ENCODE assay signal across 9 cellular contexts in the genomic region with DNA sequence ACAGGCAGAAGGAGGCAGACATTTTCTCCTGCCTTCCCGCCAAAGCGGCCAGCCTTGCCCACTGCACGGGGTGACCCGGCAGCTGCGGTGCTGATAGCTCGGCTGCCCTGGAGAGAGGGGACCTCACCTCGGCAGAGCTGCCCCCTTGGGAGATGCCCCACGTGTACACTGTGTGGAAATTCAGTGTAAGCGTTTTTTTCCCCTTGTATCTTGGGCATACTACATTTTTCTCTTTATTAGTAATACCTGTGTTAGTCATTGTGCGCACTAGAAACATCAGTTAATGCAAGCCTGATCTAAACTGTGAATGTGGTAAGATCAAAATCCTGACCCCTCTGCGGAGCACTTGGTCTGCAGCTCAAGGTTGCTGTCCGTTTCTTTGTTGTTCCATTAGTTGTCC. TPM values are rescaled to one million over a fixed set of nuclear protein-coding genes. Genes with fewer than 3 reads are reported as not detected.
DNase-seq lines count a peak whose midpoint lies in the region; ATAC-seq, FAIRE-seq and TF ChIP-seq lines count a peak whose summit lies in the region.
"Not testable (repeated sequence)": the region's sequence is repeated elsewhere in the genome, so short reads cannot be mapped to it uniquely, and the experiment has no call there.
"Had no signal": no experiment of that assay in that cellular context is flagged by ENCODE, and none has a peak within 500 bp of the region (broad histone marks: within the 10 kb centered on the region; RNA-seq: fewer than 3 reads in every experiment).

No MANE protein-coding gene starts in this region.

- not testable (repeated sequence) for H3K4me3 Mint-ChIP-seq in activated T-cell treated with anti-CD3 and anti-CD28 coated beads, Interleukin-2, amount 50 U/mL, for 72 hours; stimulated activated effector memory CD8-positive, alpha-beta T cell treated with anti-CD3 and anti-CD28 coated beads, Interleukin-12 subunit alpha, Interleukin-12 subunit beta, amount 100 ng/mL, for 72 hours

- H3K36me3 Mint-ChIP-seq in activated T-cell treated with anti-CD3 and anti-CD28 coated beads, Interleukin-2, amount 50 U/mL, for 72 hours (ENCODE audit: insufficient read depth in 2 of 2); activated naive CD4-positive, alpha-beta T cell treated with anti-CD3 and anti-CD28 coated beads, Interleukin-2, amount 50 U/mL, for 72 hours; stimulated activated effector memory CD8-positive, alpha-beta T cell treated with anti-CD3 and anti-CD28 coated beads, Interleukin-12 subunit alpha, Interleukin-12 subunit beta, amount 100 ng/mL, for 72 hours: not testable (repeated sequence)

- not testable (repeated sequence) for H4K20me1 ChIP-seq in PC-3 (ENCODE audit: low read length)

- not testable (repeated sequence) for BruUV-seq in PC-3 (replicated peaks; lab: Mats Ljungman, UMichigan)

- not testable (repeated sequence) for H3K27ac ChIP-seq in PC-3 (ENCODE audit: low read length)

- H3K4me2 ChIP-seq in PC-3 (ENCODE audit: low read length), result not testable (repeated sequence)

- POLR2A ChIA-PET in PC-3 (lab: Charles Lee; ENCODE audit: unreplicated experiment), result not testable (repeated sequence)

- DNase-seq in PC-3; activated T-cell treated with anti-CD3 and anti-CD28 coated beads, Interleukin-2, amount 50 U/mL, for 72 hours; activated naive CD4-positive, alpha-beta T cell treated with anti-CD3 and anti-CD28 coated beads, Interleukin-2, amount 50 U/mL, for 72 hours (ENCODE audit: low spot score in 2 of 2); stimulated activated effector memory CD8-positive, alpha-beta T cell treated with anti-CD3 and anti-CD28 coated beads, Interleukin-12 subunit alpha, Interleukin-12 subunit beta, amount 100 ng/mL, for 72 hours (ENCODE audit: low spot score in 2 of 2); urothelium cell line (ENCODE audit: low spot score): not testable (repeated sequence)

- not testable (repeated sequence) for H3F3A ChIP-seq in PC-3 (ENCODE audit: low read length, unreplicated experiment)

- ATAC-seq in PC-3, result peak; percentile 31; the same call in 1 of the 2 replicates
- ATAC-seq in activated T-cell treated with anti-CD3 and anti-CD28 coated beads, Interleukin-2, amount 50 U/mL, for 72 hours (replicated peaks in 1 of 2), result peak; percentile 87
- peak; percentile 40 to 73 for ATAC-seq in activated naive CD4-positive, alpha-beta T cell treated with anti-CD3 and anti-CD28 coated beads, Interleukin-2, amount 50 U/mL, for 72 hours
- peak; percentile 90 for ATAC-seq in stimulated activated effector memory CD8-positive, alpha-beta T cell treated with anti-CD3 and anti-CD28 coated beads, Interleukin-12 subunit alpha, Interleukin-12 subunit beta, amount 100 ng/mL, for 72 hours

- FAIRE-seq in urothelium cell line (lab: Jason Lieb, UNC), result peak; percentile 74

- not testable (repeated sequence) for H3K27ac Mint-ChIP-seq in activated T-cell treated with anti-CD3 and anti-CD28 coated beads, Interleukin-2, amount 50 U/mL, for 72 hours; activated naive CD4-positive, alpha-beta T cell treated with anti-CD3 and anti-CD28 coated beads, Interleukin-2, amount 50 U/mL, for 72 hours; stimulated activated effector memory CD8-positive, alpha-beta T cell treated with anti-CD3 and anti-CD28 coated beads, Interleukin-12 subunit alpha, Interleukin-12 subunit beta, amount 100 ng/mL, for 72 hours

- H3K9me3 ChIP-seq in PC-3 (ENCODE audit: low read length), result not testable (repeated sequence)

- not testable (repeated sequence) for H3K9me3 Mint-ChIP-seq in activated T-cell treated with anti-CD3 and anti-CD28 coated beads, Interleukin-2, amount 50 U/mL, for 72 hours; activated naive CD4-positive, alpha-beta T cell treated with anti-CD3 and anti-CD28 coated beads, Interleukin-2, amount 50 U/mL, for 72 hours; stimulated activated effector memory CD8-positive, alpha-beta T cell treated with anti-CD3 and anti-CD28 coated beads, Interleukin-12 subunit alpha, Interleukin-12 subunit beta, amount 100 ng/mL, for 72 hours

- H3K9me2 ChIP-seq in PC-3 (replicated peaks; ENCODE audit: low read length), result not testable (repeated sequence)

- H2AFZ ChIP-seq in PC-3 (ENCODE audit: low read length), result not testable (repeated sequence)

- not testable (repeated sequence) for H3K27me3 ChIP-seq in PC-3 (ENCODE audit: low read length)

- intact Hi-C loops in PC-3 (cut with micrococcal nuclease), result not testable (repeated sequence)

- not testable (repeated sequence) for TF ChIP-seq CTCF in PC-3 (conservative IDR thresholded peaks at IDR 0.05; ENCODE audit: low read depth, low read length)

- H3K4me1 Mint-ChIP-seq in activated T-cell treated with anti-CD3 and anti-CD28 coated beads, Interleukin-2, amount 50 U/mL, for 72 hours (ENCODE audit: low read depth); stimulated activated effector memory CD8-positive, alpha-beta T cell treated with anti-CD3 and anti-CD28 coated beads, Interleukin-12 subunit alpha, Interleukin-12 subunit beta, amount 100 ng/mL, for 72 hours: not testable (repeated sequence)

- not testable (repeated sequence) for H3K4me3 ChIP-seq in PC-3 (ENCODE audit: low read length)

- H3K79me2 ChIP-seq in PC-3 (ENCODE audit: low read length), result not testable (repeated sequence)

- not testable (repeated sequence) for H3K36me3 ChIP-seq in PC-3 (ENCODE audit: low read depth, low read length)

- H3K4me1 ChIP-seq in PC-3 (ENCODE audit: insufficient read depth, low read length), result not testable (repeated sequence)

- H3K9ac ChIP-seq in PC-3 (ENCODE audit: low read length), result not testable (repeated sequence)

- not testable (repeated sequence) for H3K27me3 Mint-ChIP-seq in activated T-cell treated with anti-CD3 and anti-CD28 coated beads, Interleukin-2, amount 50 U/mL, for 72 hours (ENCODE audit: low read depth)

- CTCF ChIA-PET in PC-3 (lab: Charles Lee), result not testable (repeated sequence)

RNA-seq across cellular contexts. Expression of a gene that starts 26.1 kb away (rescaled TPM):
- total RNA-seq in PC-3 (2014; rRNA removed), result 40.8 and 56.2 TPM in 2 replicates
- total RNA-seq in activated T-cell treated with anti-CD3 and anti-CD28 coated beads, Interleukin-2, amount 50 U/mL, for 72 hours, result 100 to 1,000 TPM in 1 of 2 donors, 10 to 100 TPM in 1; 99.6 to 157 TPM
- total RNA-seq in activated naive CD4-positive, alpha-beta T cell treated with anti-CD3 and anti-CD28 coated beads, Interleukin-2, amount 50 U/mL, for 72 hours, result 10 to 100 TPM; 78.8 to 97.3 TPM

RNA-seq across cellular contexts. Expression of a gene that starts 44.0 kb away (rescaled TPM):
- total RNA-seq in PC-3 (2014; rRNA removed), result not detected in 2 replicates
- total RNA-seq in activated T-cell treated with anti-CD3 and anti-CD28 coated beads, Interleukin-2, amount 50 U/mL, for 72 hours, result under 1 TPM in 1 of 2 donors, not detected in 1; 0.81 TPM
- not detected for total RNA-seq in activated naive CD4-positive, alpha-beta T cell treated with anti-CD3 and anti-CD28 coated beads, Interleukin-2, amount 50 U/mL, for 72 hours
- total RNA-seq: A172, Caco-2, Calu3 had no signal

RNA-seq across cellular contexts. Expression of a gene that starts 45.9 kb away (rescaled TPM):
- not detected in 2 replicates for total RNA-seq in PC-3 (2014; rRNA removed)
- total RNA-seq in activated T-cell treated with anti-CD3 and anti-CD28 coated beads, Interleukin-2, amount 50 U/mL, for 72 hours, result under 1 TPM; 0.28 to 0.91 TPM
- total RNA-seq in activated naive CD4-positive, alpha-beta T cell treated with anti-CD3 and anti-CD28 coated beads, Interleukin-2, amount 50 U/mL, for 72 hours, result under 1 TPM in 1 of 2 donors, not detected in 1; 0.43 TPM
- total RNA-seq: A172; Caco-2; CD4-positive, alpha-beta T cell had no signal

Comparison
In these comparisons a context has a peak if more than half of its experiments do, and no peak if none do; other contexts are left out.
1. ATAC-seq: peak in every context shown above with its lines; median percentile 90 in stimulated activated effector memory CD8-positive, alpha-beta T cell treated with anti-CD3 and anti-CD28 coated beads, Interleukin-12 subunit alpha, Interleukin-12 subunit beta, amount 100 ng/mL, for 72 hours; 87 in activated T-cell treated with anti-CD3 and anti-CD28 coated beads, Interleukin-2, amount 50 U/mL, for 72 hours; 56 in activated naive CD4-positive, alpha-beta T cell treated with anti-CD3 and anti-CD28 coated beads, Interleukin-2, amount 50 U/mL, for 72 hours; 31 in PC-3.